In the genomic region with DNA sequence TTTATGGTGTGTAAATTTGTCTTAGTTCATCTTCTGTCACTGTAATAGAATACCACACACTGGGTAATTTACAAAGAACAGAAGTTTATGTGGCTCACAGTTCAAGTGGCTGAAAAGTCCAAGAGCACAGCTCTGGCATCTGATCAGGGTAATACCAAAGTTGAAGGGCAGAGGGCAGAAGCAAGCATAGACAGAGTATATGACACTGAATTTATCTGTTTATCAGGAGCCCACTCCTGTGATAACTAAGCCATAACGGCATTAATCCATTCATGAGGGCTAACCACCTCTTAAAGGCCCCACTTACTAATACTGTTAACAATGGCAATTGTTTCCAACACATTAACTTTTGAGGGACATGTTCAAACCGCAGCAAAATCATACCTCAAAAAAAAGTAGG, we compare ENCODE assay signal across 9 cellular contexts. TPM values are rescaled to one million over a fixed set of nuclear protein-coding genes. Genes with fewer than 3 reads are reported as not detected.
DNase-seq lines count a peak whose midpoint lies in the region; ATAC-seq and TF ChIP-seq lines count a peak whose summit lies in the region.
"Had no signal": no experiment of that assay in that cellular context is flagged by ENCODE, and none has a peak within 500 bp of the region (broad histone marks: within the 10 kb centered on the region; RNA-seq: fewer than 3 reads in every experiment).

No MANE protein-coding gene starts in this region.

- H3K9ac ChIP-seq in colonic mucosa (ENCODE audit: low read depth in 2 of 2, low read length in 2 of 2), result no peak overlapping the region

- H3K4me3 ChIP-seq in NB4 (ENCODE audit: low read depth, low read length), result no peak overlapping the region
- H3K4me3 ChIP-seq in colonic mucosa, result no peak overlapping the region

- H3K27ac ChIP-seq in 22Rv1 (no peak overlapping the region), colonic mucosa (no peak overlapping the region)

- no peaks in the 10 kb centered on the region for H3K36me3 ChIP-seq in colonic mucosa

- H3K4me1 ChIP-seq in colonic mucosa, result peaks cover under 1% of the 10 kb centered on the region

- intact Hi-C loops in colonic mucosa (cut with DNase I), result no loop called here

- no peak for TF ChIP-seq POLR2A in NB4 (IDR thresholded peaks at IDR 0.05; ENCODE audit: extremely low read depth, insufficient read length)

- DNase-seq in DMS79 (lab: John Stamatoyannopoulos, UW), result peak; percentile 85
- DNase-seq in NB4 (ENCODE audit: low read depth), result peak; percentile 32
- no peak for DNase-seq in colonic mucosa
- DNase-seq in cerebellum (ENCODE audit: low spot score), result no peak
- no peak for DNase-seq in stimulated activated naive CD4-positive, alpha-beta T cell treated with Interleukin-2 at 50 U/mL for 16 hours (lab: John Stamatoyannopoulos, UW)
- DNase-seq: stimulated activated naive CD8-positive, alpha-beta T cell treated with anti-CD3 and anti-CD28 coated beads, Interleukin-15, amount 100 ng/mL, for 72 hours had no signal

- no peaks in the 10 kb centered on the region for H3K27me3 ChIP-seq in colonic mucosa

- TF ChIP-seq CTCF in 22Rv1 (IDR thresholded peaks at IDR 0.05), result peak; percentile 44
- peak; percentile 16 for TF ChIP-seq CTCF in NB4 (IDR thresholded peaks at IDR 0.05; ENCODE audit: low read depth, low read length)
- peak; percentile 12 for TF ChIP-seq CTCF in colonic mucosa (IDR thresholded peaks at IDR 0.05)

- H3K9me3 ChIP-seq in colonic mucosa, result no peaks in the 10 kb centered on the region

- ATAC-seq in GM21529 (IDR thresholded peaks at IDR 0.05; ENCODE audit: unreplicated experiment) (no peak), HG03521 (IDR thresholded peaks at IDR 0.05; ENCODE audit: unreplicated experiment) (no peak)
- ATAC-seq: stimulated activated naive CD8-positive, alpha-beta T cell treated with anti-CD3 and anti-CD28 coated beads, Interleukin-15, amount 100 ng/mL, for 72 hours had no signal

RNA-seq across cellular contexts. Expression of a gene that starts 4.0 kb away (rescaled TPM):
- 1 to 10 TPM; 2.4 to 3.0 TPM for total RNA-seq in colonic mucosa
- total RNA-seq in cerebellum, result 18.0 TPM

Comparison
In these comparisons a context has a peak if more than half of its experiments do, and no peak if none do; other contexts are left out.
1. DNase-seq: peak in DMS79 (single experiment) and NB4 (single experiment); none in colonic mucosa (single experiment), cerebellum (single experiment) and stimulated activated naive CD4-positive, alpha-beta T cell treated with Interleukin-2 at 50 U/mL for 16 hours (single experiment).
2. Peak in every context shown above with its lines, with median percentiles within 50 percentile points of each other: CTCF ChIP-seq.